ENCODE assay signal across 18 cellular contexts in the genomic region with DNA sequence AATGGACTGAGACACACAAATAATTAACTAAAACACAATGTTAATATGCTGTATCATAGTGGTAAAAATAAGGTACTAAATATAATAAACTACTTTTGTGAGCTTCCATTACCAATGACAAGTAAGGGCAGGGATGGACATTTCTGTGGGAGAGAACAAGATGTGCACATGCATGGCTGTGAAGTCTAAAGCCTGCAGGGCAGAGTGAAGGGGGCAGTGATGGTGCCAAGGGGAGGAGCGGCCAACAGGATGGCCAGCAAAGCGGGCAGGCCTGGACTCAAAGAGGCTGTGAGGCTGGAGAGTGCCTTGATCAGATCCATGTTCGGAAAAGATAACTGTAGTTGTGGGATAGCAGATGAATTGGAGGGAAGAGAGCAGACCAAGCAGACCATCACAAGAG. TPM values are rescaled to one million over a fixed set of nuclear protein-coding genes. Genes with fewer than 3 reads are reported as not detected.
A peak's percentile ranks its signal among the peaks of the same experiment; 100 is the strongest.
DNase-seq lines count a peak whose midpoint lies in the region; ATAC-seq and TF ChIP-seq lines count a peak whose summit lies in the region.
"Had no signal": no experiment of that assay in that cellular context is flagged by ENCODE, and none has a peak within 500 bp of the region (broad histone marks: within the 10 kb centered on the region; RNA-seq: fewer than 3 reads in every experiment).

No MANE protein-coding gene starts in this region.

- ATAC-seq in Right ventricle myocardium superior (ENCODE audit: poor library complexity) (peak; percentile 78), HG03159 (IDR thresholded peaks at IDR 0.05; ENCODE audit: unreplicated experiment) (no peak)
- ATAC-seq: A549; CD8-positive, alpha-beta T cell; GM23338 had no signal

- peaks cover 0 to 14% of the 10 kb centered on the region in 2 donors for H3K4me1 ChIP-seq in right atrium auricular region
- H3K4me1 ChIP-seq: A549 had no signal

- H3K27ac ChIP-seq in RWPE1 (peak overlapping the region; percentile 3; the same call in 1 of the 2 replicates), right atrium auricular region (peak overlapping the region; percentile 51 to 63)
- H3K27ac ChIP-seq: A549, C4-2B had no signal

- H3K9me3 ChIP-seq in right atrium auricular region, result no peaks in the 10 kb centered on the region
- H3K9me3 ChIP-seq: A549, BE2C had no signal

- H3K36me3 ChIP-seq in right atrium auricular region, result peaks cover 28% of the 10 kb centered on the region

- DNase-seq in RWPE1 (ENCODE audit: low spot score), result no peak
- no peak for DNase-seq in Right ventricle myocardium superior
- no peak for DNase-seq in right atrium auricular region (ENCODE audit: low spot score)
- no peak for DNase-seq in nephron progenitor cell
- DNase-seq in NCI-H82 (lab: John Stamatoyannopoulos, UW), result no peak
- DNase-seq in SKM-1 treated with dmso at 0.1 percent for 144 hours (lab: John Stamatoyannopoulos, UW; ENCODE audit: unreplicated experiment), result no peak
- DNase-seq in dedifferentiated amniotic fluid mesenchymal stem cell (ENCODE audit: extremely low spot score), result no peak
- DNase-seq: BE2C; CD8-positive, alpha-beta T cell; COR-L47; DND-41; GDM1; H7 had no signal

- no peak overlapping the region for H3K4me3 Mint-ChIP-seq in nephron progenitor cell
- H3K4me3 Mint-ChIP-seq: CD8-positive, alpha-beta T cell; GM23338 had no signal

- CTCF ChIA-PET in RWPE1 (lab: Yijun Ruan, JAX), result no interaction called here

- H3K36me3 Mint-ChIP-seq in nephron progenitor cell (ENCODE audit: low read depth), result peaks cover 13% of the 10 kb centered on the region

- no peak overlapping the region for H3K4me3 ChIP-seq in right atrium auricular region
- H3K4me3 ChIP-seq: A549, GM23338 had no signal

- TF ChIP-seq CTCF in RWPE1 (conservative IDR thresholded peaks at IDR 0.05; ENCODE audit: low read depth) (no peak), right atrium auricular region (IDR thresholded peaks at IDR 0.05) (no peak), nephron progenitor cell (IDR thresholded peaks at IDR 0.05) (no peak)

- no peaks in the 10 kb centered on the region for H3K9me3 Mint-ChIP-seq in nephron progenitor cell
- H3K9me3 Mint-ChIP-seq: CD8-positive, alpha-beta T cell; GM23338 had no signal

- peaks cover 5% of the 10 kb centered on the region for H3K4me1 Mint-ChIP-seq in nephron progenitor cell
- H3K4me1 Mint-ChIP-seq: GM23338 had no signal

- intact Hi-C loops in Right ventricle myocardium superior (cut with DNase I), result no loop called here

- H3K27me3 Mint-ChIP-seq in nephron progenitor cell (ENCODE audit: low read depth, poor library complexity), result no peaks in the 10 kb centered on the region

- POLR2A ChIA-PET in RWPE1 (lab: Yijun Ruan, JAX; ENCODE audit: low non-redundant PET), result no interaction called here

- no peaks in the 10 kb centered on the region for H3K27me3 ChIP-seq in right atrium auricular region
- H3K27me3 ChIP-seq: BE2C had no signal

- H3K27ac Mint-ChIP-seq in nephron progenitor cell, result peak overlapping the region; percentile 11
- H3K27ac Mint-ChIP-seq: CD8-positive, alpha-beta T cell; GM23338 had no signal

RNA-seq across cellular contexts. Expression of a gene that starts 12.5 kb away (rescaled TPM):
- total RNA-seq in Right ventricle myocardium superior (38.4 TPM), right atrium auricular region (10 to 100 TPM; 62.3 to 65.8 TPM)

RNA-seq across cellular contexts. Expression of a gene that starts 12.7 kb away (rescaled TPM):
- total RNA-seq in Right ventricle myocardium superior, result 143 TPM
- 100 to 1,000 TPM; 161 to 174 TPM for total RNA-seq in right atrium auricular region

RNA-seq across cellular contexts. Expression of a gene that starts 18.7 kb away (rescaled TPM):
- 13.9 TPM for total RNA-seq in Right ventricle myocardium superior
- 10 to 100 TPM; 17.3 TPM for total RNA-seq in right atrium auricular region

RNA-seq across cellular contexts. Expression of a gene that starts 47.6 kb away (rescaled TPM):
- total RNA-seq in Right ventricle myocardium superior, result 252 TPM
- total RNA-seq in right atrium auricular region, result 100 to 1,000 TPM; 257 to 324 TPM
- total RNA-seq: CD8-positive, alpha-beta T cell; HT-29 had no signal
